Comparison of ENCODE assay signal across 8 cellular contexts in the genomic region with DNA sequence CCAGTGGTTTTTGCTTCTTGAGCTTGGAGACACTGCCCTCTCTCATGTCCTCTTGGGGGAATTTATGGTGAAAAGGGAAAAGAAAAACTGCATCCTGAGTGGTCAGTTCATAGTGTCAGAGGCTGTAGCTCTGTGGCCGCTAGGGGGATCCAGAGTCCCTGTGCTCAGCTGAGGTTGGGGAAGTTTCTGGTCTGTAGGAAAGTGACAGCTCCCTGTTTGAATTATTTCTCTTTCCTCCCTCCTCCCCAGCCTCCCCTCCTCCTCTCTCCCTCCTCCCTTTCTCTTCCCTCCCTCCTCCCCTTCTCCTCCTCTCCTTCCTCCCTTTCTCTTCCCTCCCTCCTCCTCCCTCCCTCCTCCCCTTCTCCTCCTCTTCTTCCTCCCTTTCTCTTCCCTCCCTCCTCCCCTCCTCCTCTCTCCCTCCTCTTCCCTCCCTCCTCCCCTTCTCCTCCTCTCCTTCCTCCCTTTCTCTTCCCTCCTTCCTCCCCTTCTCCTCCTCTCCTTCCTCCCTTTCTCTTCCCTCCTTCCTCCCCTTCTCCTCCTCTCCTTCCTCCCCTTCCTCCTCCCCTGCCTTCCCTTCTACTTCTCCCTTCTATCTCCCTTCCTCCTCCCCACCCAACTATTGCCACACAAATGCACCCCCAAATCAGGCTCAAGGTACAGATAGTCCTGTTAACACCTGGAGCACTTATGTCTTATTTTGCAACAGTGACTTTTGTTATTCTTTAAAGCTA.
A peak's percentile ranks its signal among the peaks of the same experiment; 100 is the strongest.
DNase-seq lines count a peak whose midpoint lies in the region; TF ChIP-seq lines count a peak whose summit lies in the region.

No MANE protein-coding gene starts in this region.

- H3K4me1 ChIP-seq in HEK293 (ENCODE audit: control insufficient read depth, insufficient read depth, low read length) (peaks cover 19% of the 10 kb centered on the region), mammary epithelial cell (ENCODE audit: insufficient read depth, low read length) (no peaks in the 10 kb centered on the region)
- H3K4me1 ChIP-seq in effector memory CD4-positive, alpha-beta T cell (ENCODE audit: control insufficient read depth, insufficient read depth, low read length, poor library complexity, severe bottlenecking), result no peaks in the 10 kb centered on the region

- in situ Hi-C loops in mammary epithelial cell (cut with MboI; ENCODE audit: low sequenced_read_pairs in 2 of 2), result loop anchor here (10.0 to 25.0 kb wide), 3 partner anchors 425 to 650 kb away; no protein-coding TSS in a partner anchor

- H3K27me3 ChIP-seq in mammary epithelial cell (ENCODE audit: insufficient read depth, low read length), result no peaks in the 10 kb centered on the region
- H3K27me3 ChIP-seq in effector memory CD4-positive, alpha-beta T cell (replicated peaks; ENCODE audit: control insufficient read depth, insufficient read depth, low read length, poor library complexity, severe bottlenecking), result no peaks in the 10 kb centered on the region

- H3K27ac ChIP-seq in HEK293 (ENCODE audit: extremely low read depth, low read depth, low read length), result peak overlapping the region; percentile 33; the same call in 1 of the 2 replicates
- no peak overlapping the region for H3K27ac ChIP-seq in mammary epithelial cell (ENCODE audit: insufficient read depth, low read depth, low read length)
- no peak overlapping the region for H3K27ac ChIP-seq in effector memory CD4-positive, alpha-beta T cell (ENCODE audit: insufficient read depth, low read length, poor library complexity, severe bottlenecking)

- dilution Hi-C loops in mammary epithelial cell (cut with HindIII; ENCODE audit: low sequenced_read_pairs), result loop anchor here (5.0 kb wide), 1 partner anchor 90 kb away; no protein-coding TSS in a partner anchor

- CTCF ChIA-PET in HEK293 (lab: Yijun Ruan, JAX) (interaction anchor here (0.5 to 3.8 kb wide), 53 partner anchors 9 to 1421 kb away, joined by 3 to 38 read pairs (median 5); a partner anchor contains a TSS), mammary epithelial cell (lab: Charles Lee; ENCODE audit: low non-redundant PET) (interaction anchor here (0.5 to 1.0 kb wide), 6 partner anchors 93 to 812 kb away, joined by 3 to 14 read pairs (median 4); no protein-coding TSS in a partner anchor)

- H3K36me3 ChIP-seq in HEK293 (ENCODE audit: control insufficient read depth in 2 of 2, insufficient read depth in 1 of 2, low read length in 2 of 2), result no peaks in the 10 kb centered on the region
- H3K36me3 ChIP-seq in mammary epithelial cell (ENCODE audit: insufficient read depth, low read length), result no peaks in the 10 kb centered on the region
- H3K36me3 ChIP-seq in effector memory CD4-positive, alpha-beta T cell (ENCODE audit: control insufficient read depth, insufficient read depth, low read length), result no peaks in the 10 kb centered on the region

- no peaks in the 10 kb centered on the region for H3K9me3 ChIP-seq in HEK293 (ENCODE audit: control insufficient read depth, insufficient read depth, low read depth, low read length)
- no peaks in the 10 kb centered on the region for H3K9me3 ChIP-seq in mammary epithelial cell (replicated peaks; ENCODE audit: insufficient read depth, low read length)
- no peaks in the 10 kb centered on the region for H3K9me3 ChIP-seq in effector memory CD4-positive, alpha-beta T cell (ENCODE audit: control insufficient read depth, low read length)

- no peak overlapping the region for H3K9ac ChIP-seq in mammary epithelial cell (ENCODE audit: insufficient read depth, low read length)

- H3K4me2 ChIP-seq in mammary epithelial cell (ENCODE audit: insufficient read depth, low read depth, low read length), result no peak overlapping the region

- no TSS peak for BruUV-seq in mammary epithelial cell (replicated peaks; lab: Mats Ljungman, UMichigan)

- H3K4me3 ChIP-seq in HEK293 (ENCODE audit: low read depth, low read length), result no peak overlapping the region
- no peak overlapping the region for H3K4me3 ChIP-seq in mammary epithelial cell (replicated peaks in 1 of 3; ENCODE audit: insufficient read depth in 1 of 3, low read depth in 2 of 3, low read length in 3 of 3)
- H3K4me3 ChIP-seq in effector memory CD4-positive, alpha-beta T cell (ENCODE audit: insufficient read depth, low read depth, low read length, poor library complexity, severe bottlenecking), result no peak overlapping the region

- DNase-seq in GM04503 (ENCODE audit: low read depth), result peak; percentile 14
- peak; percentile 67 for DNase-seq in NCI-H1105 (lab: John Stamatoyannopoulos, UW)
- DNase-seq in SKM-1 (lab: John Stamatoyannopoulos, UW; ENCODE audit: unreplicated experiment), result peak; percentile 69
- peak; percentile 57 for DNase-seq in mammary epithelial cell
- DNase-seq in kidney glomerular epithelial cell (lab: John Stamatoyannopoulos, UW), result peak; percentile 81
- peak in 2 of 3 experiments; percentile 3 to 55 for DNase-seq in stimulated activated CD4-positive, alpha-beta T cell treated with anti-CD3 and anti-CD28 coated beads, TNF-alpha, amount 100 ng/mL, for 24 hours (ENCODE audit: low read depth in 3 of 3)
- no peak for DNase-seq in effector memory CD4-positive, alpha-beta T cell

- 9% methylated on average over 1 of the region's 1 CpG for WGBS in mammary epithelial cell (ENCODE audit: low coverage, missing lambda C conversion rate)

- H3K79me2 ChIP-seq in mammary epithelial cell (ENCODE audit: insufficient read depth, low read length), result no peaks in the 10 kb centered on the region

- H2AFZ ChIP-seq in mammary epithelial cell (ENCODE audit: low read depth, low read length), result no peak overlapping the region

- POLR2A ChIA-PET in HEK293 (lab: Yijun Ruan, JAX), result interaction anchor here (0.6 to 0.9 kb wide), 2 partner anchors 46 to 826 kb away, joined by 3 to 5 read pairs; no protein-coding TSS in a partner anchor

- intact Hi-C loops in mammary epithelial cell (cut with micrococcal nuclease), result loop anchor here (1.0 to 2.0 kb wide), 7 partner anchors 47 to 644 kb away; no protein-coding TSS in a partner anchor

- TF ChIP-seq CTCF in HEK293 (tag by site-specific recombination; IDR thresholded peaks at IDR 0.05) (peak; percentile 73), mammary epithelial cell (conservative IDR thresholded peaks at IDR 0.05 in 1 of 2, IDR thresholded peaks at IDR 0.05 in 1 of 2; ENCODE audit: extremely low read depth in 1 of 2, insufficient read depth in 1 of 2, low read depth in 1 of 2, low read length in 2 of 2) (peak; percentile 91 to 92)

- H4K20me1 ChIP-seq in mammary epithelial cell (ENCODE audit: insufficient read depth, low read length), result no peaks in the 10 kb centered on the region

TF ChIP-seq in HEK293, 187 proteins besides CTCF, POLR2A, EP300 and RAD21:
- 0 out of 2 replicates have a peak, but pooled peaks have one; percentile 21 for TF ChIP-seq ZNF366 (tag by site-specific recombination; conservative IDR thresholded peaks at IDR 0.05)
- TF ChIP-seq WT1 (tag by site-specific recombination; IDR thresholded peaks at IDR 0.05), result peak; percentile 47; the same call in 1 of the 2 replicates
- TF ChIP-seq HOXC10 (CRISPR knock-in tag; IDR thresholded peaks at IDR 0.05), result no peak
- TF ChIP-seq ZNF654 (tag by site-specific recombination; IDR thresholded peaks at IDR 0.05; ENCODE audit: low read depth), result peak; percentile 69
- TF ChIP-seq KLF1 (tag by site-specific recombination; IDR thresholded peaks at IDR 0.05), result no peak
- TF ChIP-seq TRIM28 (IDR thresholded peaks at IDR 0.05; ENCODE audit: borderline replicate concordance, low read length), result no peak
- TF ChIP-seq, protein P1, sequence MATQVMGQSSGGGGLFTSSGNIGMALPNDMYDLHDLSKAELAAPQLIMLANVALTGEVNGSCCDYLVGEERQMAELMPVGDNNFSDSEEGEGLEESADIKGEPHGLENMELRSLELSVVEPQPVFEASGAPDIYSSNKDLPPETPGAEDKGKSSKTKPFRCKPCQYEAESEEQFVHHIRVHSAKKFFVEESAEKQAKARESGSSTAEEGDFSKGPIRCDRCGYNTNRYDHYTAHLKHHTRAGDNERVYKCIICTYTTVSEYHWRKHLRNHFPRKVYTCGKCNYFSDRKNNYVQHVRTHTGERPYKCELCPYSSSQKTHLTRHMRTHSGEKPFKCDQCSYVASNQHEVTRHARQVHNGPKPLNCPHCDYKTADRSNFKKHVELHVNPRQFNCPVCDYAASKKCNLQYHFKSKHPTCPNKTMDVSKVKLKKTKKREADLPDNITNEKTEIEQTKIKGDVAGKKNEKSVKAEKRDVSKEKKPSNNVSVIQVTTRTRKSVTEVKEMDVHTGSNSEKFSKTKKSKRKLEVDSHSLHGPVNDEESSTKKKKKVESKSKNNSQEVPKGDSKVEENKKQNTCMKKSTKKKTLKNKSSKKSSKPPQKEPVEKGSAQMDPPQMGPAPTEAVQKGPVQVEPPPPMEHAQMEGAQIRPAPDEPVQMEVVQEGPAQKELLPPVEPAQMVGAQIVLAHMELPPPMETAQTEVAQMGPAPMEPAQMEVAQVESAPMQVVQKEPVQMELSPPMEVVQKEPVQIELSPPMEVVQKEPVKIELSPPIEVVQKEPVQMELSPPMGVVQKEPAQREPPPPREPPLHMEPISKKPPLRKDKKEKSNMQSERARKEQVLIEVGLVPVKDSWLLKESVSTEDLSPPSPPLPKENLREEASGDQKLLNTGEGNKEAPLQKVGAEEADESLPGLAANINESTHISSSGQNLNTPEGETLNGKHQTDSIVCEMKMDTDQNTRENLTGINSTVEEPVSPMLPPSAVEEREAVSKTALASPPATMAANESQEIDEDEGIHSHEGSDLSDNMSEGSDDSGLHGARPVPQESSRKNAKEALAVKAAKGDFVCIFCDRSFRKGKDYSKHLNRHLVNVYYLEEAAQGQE (tag by site-specific recombination; IDR thresholded peaks at IDR 0.05), result no peak
- TF ChIP-seq ZNF473 (tag by site-specific recombination; IDR thresholded peaks at IDR 0.05), result no peak
- TF ChIP-seq, protein P2, sequence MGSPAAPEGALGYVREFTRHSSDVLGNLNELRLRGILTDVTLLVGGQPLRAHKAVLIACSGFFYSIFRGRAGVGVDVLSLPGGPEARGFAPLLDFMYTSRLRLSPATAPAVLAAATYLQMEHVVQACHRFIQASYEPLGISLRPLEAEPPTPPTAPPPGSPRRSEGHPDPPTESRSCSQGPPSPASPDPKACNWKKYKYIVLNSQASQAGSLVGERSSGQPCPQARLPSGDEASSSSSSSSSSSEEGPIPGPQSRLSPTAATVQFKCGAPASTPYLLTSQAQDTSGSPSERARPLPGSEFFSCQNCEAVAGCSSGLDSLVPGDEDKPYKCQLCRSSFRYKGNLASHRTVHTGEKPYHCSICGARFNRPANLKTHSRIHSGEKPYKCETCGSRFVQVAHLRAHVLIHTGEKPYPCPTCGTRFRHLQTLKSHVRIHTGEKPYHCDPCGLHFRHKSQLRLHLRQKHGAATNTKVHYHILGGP (tag by site-specific recombination; IDR thresholded peaks at IDR 0.05), result no peak

Comparison
In these comparisons a context has a peak if more than half of its experiments do, and no peak if none do; other contexts are left out.
1. DNase-seq: peak in GM04503 (single experiment), NCI-H1105 (single experiment), SKM-1 (single experiment), mammary epithelial cell (single experiment), kidney glomerular epithelial cell (single experiment) and stimulated activated CD4-positive, alpha-beta T cell treated with anti-CD3 and anti-CD28 coated beads, TNF-alpha, amount 100 ng/mL, for 24 hours (2 of 3); none in effector memory CD4-positive, alpha-beta T cell (0 of 3).